1 cellular context compared by ENCODE assay signal in genomic region chr17:27333410-27333980, GRCh38.
TF ChIP-seq lines count a peak whose summit lies in the region.

No MANE protein-coding gene starts in this region.

TF ChIP-seq in GM12878, 131 proteins besides CTCF, POLR2A, EP300 and RAD21 (continued from another document):
- no peak for TF ChIP-seq BACH1 (IDR thresholded peaks at IDR 0.05; ENCODE audit: borderline replicate concordance)
- TF ChIP-seq NR2C2 (IDR thresholded peaks at IDR 0.05; ENCODE audit: borderline replicate concordance, control insufficient read depth, insufficient read length, low read depth): no peak
- no peak for TF ChIP-seq CUX1 (IDR thresholded peaks at IDR 0.05; ENCODE audit: insufficient replicate concordance, low read depth, low read length)
- TF ChIP-seq RFX5 (IDR thresholded peaks at IDR 0.05; ENCODE audit: low read depth, low read length): no peak
- no peak for TF ChIP-seq HSF1 (IDR thresholded peaks at IDR 0.05; ENCODE audit: low read depth, low read length)
- TF ChIP-seq E2F8 (IDR thresholded peaks at IDR 0.05; ENCODE audit: low read depth, partially characterized antibody): no peak
- TF ChIP-seq NKRF (conservative IDR thresholded peaks at IDR 0.05): no peak
- no peak for TF ChIP-seq IKZF1 (conservative IDR thresholded peaks at IDR 0.05)
- TF ChIP-seq ZBTB4 (CRISPR knock-in tag; IDR thresholded peaks at IDR 0.05): no peak
- TF ChIP-seq CBFB (IDR thresholded peaks at IDR 0.05; ENCODE audit: low read depth): no peak
- no peak for TF ChIP-seq TCF3 (IDR thresholded peaks at IDR 0.05; ENCODE audit: borderline replicate concordance, insufficient read depth, low read depth, low read length)
- TF ChIP-seq ZNF384 (IDR thresholded peaks at IDR 0.05; ENCODE audit: borderline replicate concordance, low read depth, low read length): no peak
- TF ChIP-seq YY1 (IDR thresholded peaks at IDR 0.05; ENCODE audit: low read depth, low read length): no peak
- no peak for TF ChIP-seq HDAC2 (IDR thresholded peaks at IDR 0.05)
- TF ChIP-seq CHD1 (IDR thresholded peaks at IDR 0.05; ENCODE audit: low read depth, low read length): no peak
- TF ChIP-seq ZBTB40 (IDR thresholded peaks at IDR 0.05; ENCODE audit: borderline replicate concordance): peak; percentile 58; the same call in 1 of the 2 replicates
- TF ChIP-seq FOXK2 (IDR thresholded peaks at IDR 0.05): peak; percentile 55; the same call in 1 of the 2 replicates
- TF ChIP-seq NR2F1 (conservative IDR thresholded peaks at IDR 0.05): no peak
- 0 out of 2 replicates have a peak, but pooled peaks have one; percentile 43 for TF ChIP-seq PAX8 (IDR thresholded peaks at IDR 0.05)
- TF ChIP-seq ZNF217 (IDR thresholded peaks at IDR 0.05): no peak
- no peak for TF ChIP-seq FOXM1 (IDR thresholded peaks at IDR 0.05; ENCODE audit: low read depth, low read length)
- TF ChIP-seq MYB (IDR thresholded peaks at IDR 0.05; ENCODE audit: borderline replicate concordance, low read depth, low read length): no peak
- TF ChIP-seq TBL1XR1 (IDR thresholded peaks at IDR 0.05; ENCODE audit: low read depth, low read length): no peak
- 0 out of 2 replicates have a peak, but pooled peaks have one; percentile 26 for TF ChIP-seq USF2 (IDR thresholded peaks at IDR 0.05; ENCODE audit: borderline replicate concordance, low read depth, low read length)
- TF ChIP-seq JUND (IDR thresholded peaks at IDR 0.05; ENCODE audit: low read depth, low read length): no peak
- TF ChIP-seq BMI1 (IDR thresholded peaks at IDR 0.05; ENCODE audit: borderline replicate concordance): no peak
- no peak for TF ChIP-seq ZNF24 (IDR thresholded peaks at IDR 0.05)
- TF ChIP-seq SREBF2 (IDR thresholded peaks at IDR 0.05; ENCODE audit: low read length): no peak
TF ChIP-seq in GM12878: peak in this region for 5.
